ENCODE assay signal across 1 cellular context in the genomic region with DNA sequence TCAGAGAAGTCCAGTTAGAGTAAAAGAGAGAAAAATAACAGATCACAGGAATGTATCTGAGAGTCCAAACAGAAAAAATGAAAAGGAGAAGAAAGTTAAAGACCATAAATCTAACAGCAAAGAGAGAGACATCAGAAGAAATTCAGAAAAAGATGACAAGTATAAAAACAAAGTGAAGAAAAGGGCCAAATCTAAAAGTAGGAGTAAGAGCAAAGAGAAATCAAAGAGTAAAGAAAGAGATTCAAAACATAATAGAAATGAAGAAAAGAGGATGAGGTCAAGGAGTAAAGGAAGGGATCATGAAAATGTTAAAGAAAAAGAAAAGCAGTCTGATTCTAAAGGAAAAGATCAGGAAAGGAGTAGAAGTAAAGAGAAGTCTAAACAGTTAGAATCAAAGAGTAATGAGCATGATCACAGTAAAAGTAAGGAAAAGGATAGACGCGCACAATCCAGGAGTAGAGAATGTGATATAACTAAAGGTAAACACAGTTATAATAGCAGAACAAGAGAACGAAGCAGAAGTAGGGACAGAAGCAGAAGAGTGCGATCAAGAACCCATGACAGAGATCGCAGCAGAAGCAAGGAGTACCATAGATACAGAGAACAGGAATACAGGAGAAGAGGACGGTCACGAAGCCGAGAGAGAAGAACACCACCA.
TF ChIP-seq lines count a peak whose summit lies in the region.

No MANE protein-coding gene starts in this region.

TF ChIP-seq in K562, 482 proteins besides CTCF, POLR2A, EP300 and RAD21 (continued from another document):
- TF ChIP-seq, protein P1, sequence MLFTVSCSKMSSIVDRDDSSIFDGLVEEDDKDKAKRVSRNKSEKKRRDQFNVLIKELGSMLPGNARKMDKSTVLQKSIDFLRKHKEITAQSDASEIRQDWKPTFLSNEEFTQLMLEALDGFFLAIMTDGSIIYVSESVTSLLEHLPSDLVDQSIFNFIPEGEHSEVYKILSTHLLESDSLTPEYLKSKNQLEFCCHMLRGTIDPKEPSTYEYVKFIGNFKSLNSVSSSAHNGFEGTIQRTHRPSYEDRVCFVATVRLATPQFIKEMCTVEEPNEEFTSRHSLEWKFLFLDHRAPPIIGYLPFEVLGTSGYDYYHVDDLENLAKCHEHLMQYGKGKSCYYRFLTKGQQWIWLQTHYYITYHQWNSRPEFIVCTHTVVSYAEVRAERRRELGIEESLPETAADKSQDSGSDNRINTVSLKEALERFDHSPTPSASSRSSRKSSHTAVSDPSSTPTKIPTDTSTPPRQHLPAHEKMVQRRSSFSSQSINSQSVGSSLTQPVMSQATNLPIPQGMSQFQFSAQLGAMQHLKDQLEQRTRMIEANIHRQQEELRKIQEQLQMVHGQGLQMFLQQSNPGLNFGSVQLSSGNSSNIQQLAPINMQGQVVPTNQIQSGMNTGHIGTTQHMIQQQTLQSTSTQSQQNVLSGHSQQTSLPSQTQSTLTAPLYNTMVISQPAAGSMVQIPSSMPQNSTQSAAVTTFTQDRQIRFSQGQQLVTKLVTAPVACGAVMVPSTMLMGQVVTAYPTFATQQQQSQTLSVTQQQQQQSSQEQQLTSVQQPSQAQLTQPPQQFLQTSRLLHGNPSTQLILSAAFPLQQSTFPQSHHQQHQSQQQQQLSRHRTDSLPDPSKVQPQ (CRISPR knock-in tag; IDR thresholded peaks at IDR 0.05; ENCODE audit: borderline replicate concordance): no peak
- TF ChIP-seq, protein P2, sequence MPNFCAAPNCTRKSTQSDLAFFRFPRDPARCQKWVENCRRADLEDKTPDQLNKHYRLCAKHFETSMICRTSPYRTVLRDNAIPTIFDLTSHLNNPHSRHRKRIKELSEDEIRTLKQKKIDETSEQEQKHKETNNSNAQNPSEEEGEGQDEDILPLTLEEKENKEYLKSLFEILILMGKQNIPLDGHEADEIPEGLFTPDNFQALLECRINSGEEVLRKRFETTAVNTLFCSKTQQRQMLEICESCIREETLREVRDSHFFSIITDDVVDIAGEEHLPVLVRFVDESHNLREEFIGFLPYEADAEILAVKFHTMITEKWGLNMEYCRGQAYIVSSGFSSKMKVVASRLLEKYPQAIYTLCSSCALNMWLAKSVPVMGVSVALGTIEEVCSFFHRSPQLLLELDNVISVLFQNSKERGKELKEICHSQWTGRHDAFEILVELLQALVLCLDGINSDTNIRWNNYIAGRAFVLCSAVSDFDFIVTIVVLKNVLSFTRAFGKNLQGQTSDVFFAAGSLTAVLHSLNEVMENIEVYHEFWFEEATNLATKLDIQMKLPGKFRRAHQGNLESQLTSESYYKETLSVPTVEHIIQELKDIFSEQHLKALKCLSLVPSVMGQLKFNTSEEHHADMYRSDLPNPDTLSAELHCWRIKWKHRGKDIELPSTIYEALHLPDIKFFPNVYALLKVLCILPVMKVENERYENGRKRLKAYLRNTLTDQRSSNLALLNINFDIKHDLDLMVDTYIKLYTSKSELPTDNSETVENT (CRISPR knock-in tag; IDR thresholded peaks at IDR 0.05): no peak
- TF ChIP-seq ZZZ3 (IDR thresholded peaks at IDR 0.05) (no peak; the same call in 1 of the 2 replicates), MBD2 (IDR thresholded peaks at IDR 0.05; ENCODE audit: borderline replicate concordance, low read depth) (no peak), RHOXF2B (CRISPR knock-in tag; conservative IDR thresholded peaks at IDR 0.05) (no peak), DMBX1 (CRISPR knock-in tag; IDR thresholded peaks at IDR 0.05; ENCODE audit: borderline replicate concordance) (no peak), NONO (IDR thresholded peaks at IDR 0.05; ENCODE audit: low read depth in 2 of 2, low read length in 1 of 2) (no peak)
- TF ChIP-seq, protein P3, sequence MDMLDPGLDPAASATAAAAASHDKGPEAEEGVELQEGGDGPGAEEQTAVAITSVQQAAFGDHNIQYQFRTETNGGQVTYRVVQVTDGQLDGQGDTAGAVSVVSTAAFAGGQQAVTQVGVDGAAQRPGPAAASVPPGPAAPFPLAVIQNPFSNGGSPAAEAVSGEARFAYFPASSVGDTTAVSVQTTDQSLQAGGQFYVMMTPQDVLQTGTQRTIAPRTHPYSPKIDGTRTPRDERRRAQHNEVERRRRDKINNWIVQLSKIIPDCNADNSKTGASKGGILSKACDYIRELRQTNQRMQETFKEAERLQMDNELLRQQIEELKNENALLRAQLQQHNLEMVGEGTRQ (CRISPR knock-in tag; IDR thresholded peaks at IDR 0.05): no peak
TF ChIP-seq in K562: peak in this region for 8.
